Comparison of ENCODE assay signal across 5 cellular contexts in the genomic region with DNA sequence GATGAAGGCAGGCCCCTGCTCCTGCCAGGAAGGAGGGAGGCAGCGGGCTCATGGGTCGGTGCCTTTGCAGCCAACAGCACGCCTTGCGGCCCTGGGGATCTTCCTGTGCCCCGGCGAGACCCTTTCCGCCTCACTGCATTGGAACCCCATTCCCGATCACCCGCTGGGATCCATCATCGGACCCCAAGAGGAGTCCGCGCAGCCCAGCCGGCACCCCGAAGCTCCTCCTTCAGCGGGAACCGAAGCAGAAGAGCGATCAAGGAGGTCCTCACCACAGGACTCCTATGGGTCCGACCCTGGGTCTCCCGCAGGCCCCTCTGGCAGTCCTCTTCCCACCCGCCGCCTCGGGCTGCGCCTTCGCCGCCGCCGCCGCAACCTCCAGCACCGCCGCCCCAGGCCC. TPM values are rescaled to one million over a fixed set of nuclear protein-coding genes. Genes with fewer than 3 reads are reported as not detected.
DNase-seq lines count a peak whose midpoint lies in the region; ATAC-seq and TF ChIP-seq lines count a peak whose summit lies in the region.
"Not testable (repeated sequence)": the region's sequence is repeated elsewhere in the genome, so short reads cannot be mapped to it uniquely, and the experiment has no call there.

No MANE protein-coding gene starts in this region.

- not testable (repeated sequence) for H3K36me3 ChIP-seq in breast epithelium, left ventricle myocardium inferior

- not testable (repeated sequence) for H3K27me3 ChIP-seq in breast epithelium; left ventricle myocardium inferior (ENCODE audit: low read depth)

- H3K4me3 ChIP-seq in breast epithelium (peak overlapping the region in 2 of 3 donors; percentile 25 to 34), left ventricle myocardium inferior (peak overlapping the region; percentile 38)

- peaks cover 5 to 30% of the 10 kb centered on the region in 2 donors for H3K9me3 ChIP-seq in breast epithelium
- not testable (repeated sequence) for H3K9me3 ChIP-seq in left ventricle myocardium inferior (replicated peaks)

- intact Hi-C loops in breast epithelium (cut with DNase I; ENCODE audit: low total_unique reads); left ventricle myocardium inferior (cut with micrococcal nuclease): not testable (repeated sequence)

- ATAC-seq in activated CD8-positive, alpha-beta memory T cell treated with anti-CD3 and anti-CD28 coated beads, Interleukin-2, amount 10 ng/mL, durations not matched to agents 7 days and 5 days; stimulated activated naive B cell treated with anti-CD40 and anti-IgM and Interleukin-4, amounts not matched to agents 10 μg/mL and 1 μg/mL and 100 μg/mL, for 72 hours (replicated peaks): not testable (repeated sequence)

- peak; percentile 60 for DNase-seq in activated CD8-positive, alpha-beta memory T cell treated with anti-CD3 and anti-CD28 coated beads, Interleukin-2, amount 10 ng/mL, durations not matched to agents 7 days and 5 days
- DNase-seq in breast epithelium (ENCODE audit: low spot score in 2 of 2); left ventricle myocardium inferior: not testable (repeated sequence)
- peak; percentile 66 for DNase-seq in stimulated activated naive B cell treated with anti-CD40 and anti-IgM and Interleukin-4, amounts not matched to agents 10 μg/mL and 1 μg/mL and 100 μg/mL, for 72 hours
- DNase-seq in ureter (ENCODE audit: low spot score) = peak; percentile 44

- CTCF ChIA-PET in activated CD8-positive, alpha-beta memory T cell treated with anti-CD3 and anti-CD28 coated beads, Interleukin-2, amount 10 ng/mL, durations not matched to agents 7 days and 5 days (lab: Charles Lee) = not testable (repeated sequence)

- not testable (repeated sequence) for H3K27ac ChIP-seq in breast epithelium; left ventricle myocardium inferior (replicated peaks)

- not testable (repeated sequence) for H3K4me3 Mint-ChIP-seq in activated CD8-positive, alpha-beta memory T cell treated with anti-CD3 and anti-CD28 coated beads, Interleukin-2, amount 10 ng/mL, durations not matched to agents 7 days and 5 days; stimulated activated naive B cell treated with anti-CD40 and anti-IgM and Interleukin-4, amounts not matched to agents 10 μg/mL and 1 μg/mL and 100 μg/mL, for 72 hours

- TF ChIP-seq POLR2A in breast epithelium (IDR thresholded peaks at IDR 0.05) = not testable (repeated sequence)

- H3K36me3 Mint-ChIP-seq in activated CD8-positive, alpha-beta memory T cell treated with anti-CD3 and anti-CD28 coated beads, Interleukin-2, amount 10 ng/mL, durations not matched to agents 7 days and 5 days; stimulated activated naive B cell treated with anti-CD40 and anti-IgM and Interleukin-4, amounts not matched to agents 10 μg/mL and 1 μg/mL and 100 μg/mL, for 72 hours: not testable (repeated sequence)

- H3K27me3 Mint-ChIP-seq in activated CD8-positive, alpha-beta memory T cell treated with anti-CD3 and anti-CD28 coated beads, Interleukin-2, amount 10 ng/mL, durations not matched to agents 7 days and 5 days; stimulated activated naive B cell treated with anti-CD40 and anti-IgM and Interleukin-4, amounts not matched to agents 10 μg/mL and 1 μg/mL and 100 μg/mL, for 72 hours: not testable (repeated sequence)

- TF ChIP-seq CTCF in breast epithelium (IDR thresholded peaks at IDR 0.05); left ventricle myocardium inferior (IDR thresholded peaks at IDR 0.05; ENCODE audit: borderline replicate concordance): not testable (repeated sequence)

- not testable (repeated sequence) for H3K4me1 Mint-ChIP-seq in activated CD8-positive, alpha-beta memory T cell treated with anti-CD3 and anti-CD28 coated beads, Interleukin-2, amount 10 ng/mL, durations not matched to agents 7 days and 5 days; stimulated activated naive B cell treated with anti-CD40 and anti-IgM and Interleukin-4, amounts not matched to agents 10 μg/mL and 1 μg/mL and 100 μg/mL, for 72 hours

- not testable (repeated sequence) for H3K4me1 ChIP-seq in breast epithelium, left ventricle myocardium inferior

- H3K27ac Mint-ChIP-seq in activated CD8-positive, alpha-beta memory T cell treated with anti-CD3 and anti-CD28 coated beads, Interleukin-2, amount 10 ng/mL, durations not matched to agents 7 days and 5 days; stimulated activated naive B cell treated with anti-CD40 and anti-IgM and Interleukin-4, amounts not matched to agents 10 μg/mL and 1 μg/mL and 100 μg/mL, for 72 hours: not testable (repeated sequence)

- not testable (repeated sequence) for H3K9me3 Mint-ChIP-seq in activated CD8-positive, alpha-beta memory T cell treated with anti-CD3 and anti-CD28 coated beads, Interleukin-2, amount 10 ng/mL, durations not matched to agents 7 days and 5 days (ENCODE audit: low read depth)
- H3K9me3 Mint-ChIP-seq in stimulated activated naive B cell treated with anti-CD40 and anti-IgM and Interleukin-4, amounts not matched to agents 10 μg/mL and 1 μg/mL and 100 μg/mL, for 72 hours = peaks cover 7 to 11% of the 10 kb centered on the region in 2 donors

RNA-seq across cellular contexts. Expression of a gene that starts 53.7 kb away (rescaled TPM):
- total RNA-seq in activated CD8-positive, alpha-beta memory T cell treated with anti-CD3 and anti-CD28 coated beads, Interleukin-2, amount 10 ng/mL, durations not matched to agents 7 days and 5 days = 10 to 100 TPM; 55.1 to 75.6 TPM
- total RNA-seq in breast epithelium = 100 to 1,000 TPM in 1 of 3 donors, 10 to 100 TPM in 2; 55.5 to 109 (median 78.7) TPM
- 30.4 TPM for total RNA-seq in left ventricle myocardium inferior
- 70.3 TPM for total RNA-seq in ureter

RNA-seq across cellular contexts. Expression of a gene that starts 54.1 kb away (rescaled TPM):
- 1 to 10 TPM; 1.6 to 2.3 TPM for total RNA-seq in activated CD8-positive, alpha-beta memory T cell treated with anti-CD3 and anti-CD28 coated beads, Interleukin-2, amount 10 ng/mL, durations not matched to agents 7 days and 5 days
- total RNA-seq in breast epithelium (1 to 10 TPM; 4.3 to 7.8 (median 7.2) TPM), left ventricle myocardium inferior (4.4 TPM), ureter (7.5 TPM)
